ENCODE assay signal across 8 cellular contexts in the genomic region with DNA sequence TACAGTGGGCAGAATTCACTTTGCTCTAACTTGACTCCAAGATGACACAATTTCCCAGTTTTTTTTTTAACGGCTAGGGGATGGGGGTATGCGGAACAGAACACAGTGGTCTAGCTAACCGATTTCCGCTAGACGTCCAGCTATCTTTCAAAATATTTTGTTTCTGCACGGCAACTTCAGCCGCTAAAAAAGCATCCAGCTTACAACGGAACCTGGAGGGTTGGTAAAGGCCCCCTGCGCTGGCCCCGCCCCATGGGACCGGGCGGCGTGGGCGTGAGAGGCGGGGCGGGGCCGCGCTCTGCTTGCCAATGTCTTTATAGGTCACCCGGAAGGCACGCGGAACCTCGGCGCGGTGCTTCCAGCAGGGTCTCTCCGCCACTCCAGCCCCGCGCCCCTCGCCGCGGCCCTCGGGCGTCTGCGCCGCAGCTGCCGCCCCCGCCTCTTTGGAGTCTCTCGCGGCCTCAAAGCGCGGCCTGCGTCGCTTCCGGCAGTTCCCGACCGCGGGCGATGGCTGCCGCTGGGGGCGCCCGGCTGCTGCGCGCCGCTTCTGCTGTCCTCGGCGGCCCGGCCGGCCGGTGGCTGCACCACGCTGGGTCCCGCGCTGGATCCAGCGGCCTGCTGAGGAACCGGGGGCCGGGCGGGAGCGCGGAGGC. TPM values are rescaled to one million over a fixed set of nuclear protein-coding genes. Genes with fewer than 3 reads are reported as not detected.
DNase-seq lines count a peak whose midpoint lies in the region; ATAC-seq and TF ChIP-seq lines count a peak whose summit lies in the region.

A gene with protein sequence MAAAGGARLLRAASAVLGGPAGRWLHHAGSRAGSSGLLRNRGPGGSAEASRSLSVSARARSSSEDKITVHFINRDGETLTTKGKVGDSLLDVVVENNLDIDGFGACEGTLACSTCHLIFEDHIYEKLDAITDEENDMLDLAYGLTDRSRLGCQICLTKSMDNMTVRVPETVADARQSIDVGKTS (plus strand): TSS at position 335 of the 653 bp plus-strand sequence. CDS start 173 bp downstream, at position 508.

- peak; percentile 47 for TF ChIP-seq CTCF in liver (IDR thresholded peaks at IDR 0.05; ENCODE audit: low read depth, low read length, missing input control)

- H3K27me3 ChIP-seq in BLaER1 treated with 17β-estradiol and CSF1 and Interleukin-3, amounts not matched to agents 10 nM and 100 nM, result no peaks in the 10 kb centered on the region
- no peaks in the 10 kb centered on the region for H3K27me3 ChIP-seq in liver (ENCODE audit: control insufficient read depth in 4 of 4, insufficient read depth in 4 of 4, low read length in 3 of 4)

- peak within 1 kb of the TSS; percentile 92 to 99 (median 98) for H3K27ac ChIP-seq in BLaER1 treated with 17β-estradiol and CSF1 and Interleukin-3, amounts not matched to agents 10 nM and 100 nM
- H3K27ac ChIP-seq in liver (ENCODE audit: low read depth in 1 of 2, low read length in 2 of 2), result peak within 1 kb of the TSS; percentile 94 to 98

- H3K4me2 ChIP-seq in BLaER1 treated with 17β-estradiol and CSF1 and Interleukin-3, amounts not matched to agents 10 nM and 100 nM, result peak within 1 kb of the TSS; percentile 76 to 95 (median 89)

- WGBS in liver, result under 1% methylated on average over 67 of the region's 67 CpGs

- H3K4me1 ChIP-seq in BLaER1 treated with 17β-estradiol and CSF1 and Interleukin-3, amounts not matched to agents 10 nM and 100 nM, result peaks cover 30 to 43% (median 35%) of the 10 kb centered on the region in 10 experiments
- peaks cover 5 to 38% (median 33%) of the 10 kb centered on the region in 4 donors for H3K4me1 ChIP-seq in liver (ENCODE audit: control insufficient read depth in 4 of 4, insufficient read depth in 4 of 4, low read length in 3 of 4)

- H3K9ac ChIP-seq in BLaER1 treated with 17β-estradiol and CSF1 and Interleukin-3, amounts not matched to agents 10 nM and 100 nM, result peak within 1 kb of the TSS; percentile 93 to 100 (median 98)
- H3K9ac ChIP-seq in liver (ENCODE audit: low read depth in 1 of 2, low read length in 2 of 2), result peak within 1 kb of the TSS; percentile 63 to 91

- H3K36me3 ChIP-seq in BLaER1 treated with 17β-estradiol and CSF1 and Interleukin-3, amounts not matched to agents 10 nM and 100 nM, result 0 out of 22 replicates have a peak, but pooled peaks cover 0 to under 1% (median 0%) of the 10 kb centered on the region in 11 experiments
- no peaks in the 10 kb centered on the region for H3K36me3 ChIP-seq in liver (ENCODE audit: control insufficient read depth in 4 of 4, insufficient read depth in 3 of 4, low read depth in 1 of 4, low read length in 3 of 4)

- no peaks in the 10 kb centered on the region for H3K9me3 ChIP-seq in BLaER1 treated with 17β-estradiol and CSF1 and Interleukin-3, amounts not matched to agents 10 nM and 100 nM (replicated peaks in 1 of 11)
- H3K9me3 ChIP-seq in liver (ENCODE audit: control insufficient read depth in 4 of 4, low read length in 3 of 4), result no peaks in the 10 kb centered on the region

- H3K4me3 ChIP-seq in BLaER1 treated with 17β-estradiol and CSF1 and Interleukin-3, amounts not matched to agents 10 nM and 100 nM, result peak within 1 kb of the TSS; percentile 82 to 99 (median 96)
- H3K4me3 ChIP-seq in liver (ENCODE audit: low read depth in 1 of 3, low read length in 3 of 3), result peak within 1 kb of the TSS; percentile 51 to 80 (median 79)

- peaks cover 10 to 43% (median 33%) of the 10 kb centered on the region in 11 experiments; a peak in 20 of 22 replicates for H4K20me1 ChIP-seq in BLaER1 treated with 17β-estradiol and CSF1 and Interleukin-3, amounts not matched to agents 10 nM and 100 nM

- ATAC-seq in GM19043 (IDR thresholded peaks at IDR 0.05; ENCODE audit: low read depth, unreplicated experiment), result peak; percentile 73
- peak; percentile 83 for ATAC-seq in HG03354 (IDR thresholded peaks at IDR 0.05; ENCODE audit: poor library complexity, severe bottlenecking, unreplicated experiment)

- DNase-seq in NCI-H526 (lab: John Stamatoyannopoulos, UW) (peak; percentile 88 to 99), dermis blood vessel endothelial cell (peak; percentile 80)
- peak; percentile 67 to 78 for DNase-seq in activated CD4-positive, alpha-beta T cell treated with anti-CD3 and anti-CD28 coated beads, Interleukin-2, amount 50 U/mL, for 24 hours (ENCODE audit: low read depth in 1 of 2, low spot score in 1 of 2)
- peak; percentile 87 for DNase-seq in stimulated activated CD4-positive, alpha-beta T cell treated with anti-CD3 and anti-CD28 coated beads, Interleukin-4, amount 100 ng/mL, for 24 hours

- peak in 1 of 2 donors; percentile 13 for TF ChIP-seq RAD21 in liver (IDR thresholded peaks at IDR 0.05)

TF ChIP-seq in liver, 16 proteins besides CTCF, POLR2A, EP300 and RAD21:
- TF ChIP-seq ATF3 (IDR thresholded peaks at IDR 0.05) (no peak), FOXA2 (IDR thresholded peaks at IDR 0.05) (no peak), HNF4A (conservative IDR thresholded peaks at IDR 0.05) (no peak), HNF4G (IDR thresholded peaks at IDR 0.05) (no peak), GABPA (IDR thresholded peaks at IDR 0.05 in 1 of 2, conservative IDR thresholded peaks at IDR 0.05 in 1 of 2) (peak in 1 of 2 donors; percentile 34), TAF1 (conservative IDR thresholded peaks at IDR 0.05) (no peak), JUND (IDR thresholded peaks at IDR 0.05) (no peak), YY1 (IDR thresholded peaks at IDR 0.05) (no peak), NR2F2 (IDR thresholded peaks at IDR 0.05) (no peak), EGR1 (IDR thresholded peaks at IDR 0.05; ENCODE audit: low read depth in 2 of 2) (peak; percentile 98 to 99), RXRA (IDR thresholded peaks at IDR 0.05) (peak in 1 of 2 donors; percentile 15)

RNA-seq across cellular contexts. Expression of the gene that starts here (rescaled TPM):
- total RNA-seq in dermis blood vessel endothelial cell (9.1 and 9.2 TPM in 2 replicates), liver (10 to 100 TPM in 1 of 2 donors, 1 to 10 TPM in 1; 6.8 to 17.8 TPM)
- polyA plus RNA-seq in liver, result 10 to 100 TPM; 16.3 to 28.8 TPM

Comparison
In these comparisons a context has a peak if more than half of its experiments do, and no peak if none do; other contexts are left out.
1. Peak in every context shown above with its lines: DNase-seq, ATAC-seq, H3K4me3 ChIP-seq and H3K27ac ChIP-seq.